ENCODE assay signal across 2 cellular contexts in genomic region chr5:79464278-79464677, GRCh38.
TF ChIP-seq lines count a peak whose summit lies in the region.

No MANE protein-coding gene starts in this region.

TF ChIP-seq in IMR-90, 13 proteins besides CTCF, POLR2A, EP300 and RAD21:
- TF ChIP-seq ELK1 (IDR thresholded peaks at IDR 0.05; ENCODE audit: borderline replicate concordance, low read depth, low read length) (no peak), CEBPB (IDR thresholded peaks at IDR 0.05; ENCODE audit: low read depth, low read length) (no peak), MAFK (IDR thresholded peaks at IDR 0.05; ENCODE audit: low read depth, low read length) (no peak), MAZ (IDR thresholded peaks at IDR 0.05; ENCODE audit: borderline replicate concordance, low read depth, low read length) (no peak), BHLHE40 (IDR thresholded peaks at IDR 0.05; ENCODE audit: low read depth, low read length) (no peak), RFX5 (IDR thresholded peaks at IDR 0.05; ENCODE audit: low read depth, low read length) (no peak), CHD1 (IDR thresholded peaks at IDR 0.05; ENCODE audit: low read depth, low read length) (no peak), USF2 (IDR thresholded peaks at IDR 0.05; ENCODE audit: low read depth, low read length) (no peak), SMC3 (IDR thresholded peaks at IDR 0.05; ENCODE audit: low read depth, low read length) (no peak), MXI1 (IDR thresholded peaks at IDR 0.05; ENCODE audit: borderline replicate concordance, low read depth, low read length) (no peak), NFE2L2 (IDR thresholded peaks at IDR 0.05; ENCODE audit: low read depth, low read length) (no peak), RCOR1 (IDR thresholded peaks at IDR 0.05; ENCODE audit: insufficient replicate concordance, low read length) (no peak), FOS (IDR thresholded peaks at IDR 0.05; ENCODE audit: low read depth, low read length) (no peak)
TF ChIP-seq in IMR-90: peak in this region for 0.

TF ChIP-seq in H1, 55 proteins besides CTCF, POLR2A, EP300 and RAD21:
- TF ChIP-seq CBX8 (IDR thresholded peaks at IDR 0.05; ENCODE audit: borderline replicate concordance, low read depth, low read length) (no peak), TCF12 (IDR thresholded peaks at IDR 0.05; ENCODE audit: low read depth, low read length) (no peak), TEAD4 (IDR thresholded peaks at IDR 0.05; ENCODE audit: low read depth, low read length) (no peak), YY1 (IDR thresholded peaks at IDR 0.05; ENCODE audit: low read depth, low read length) (no peak), NRF1 (IDR thresholded peaks at IDR 0.05; ENCODE audit: low read depth, low read length) (no peak), SP1 (IDR thresholded peaks at IDR 0.05; ENCODE audit: low read depth, low read length) (no peak), GTF2F1 (IDR thresholded peaks at IDR 0.05; ENCODE audit: borderline replicate concordance, low read depth, low read length) (no peak), CEBPB (IDR thresholded peaks at IDR 0.05; ENCODE audit: low read depth, low read length) (no peak), GABPA (IDR thresholded peaks at IDR 0.05; ENCODE audit: borderline replicate concordance, insufficient read depth, low read length) (no peak), ASH2L (IDR thresholded peaks at IDR 0.05; ENCODE audit: low read length) (no peak), JUND (IDR thresholded peaks at IDR 0.05; ENCODE audit: low read length) (no peak), BRCA1 (IDR thresholded peaks at IDR 0.05; ENCODE audit: low read depth, low read length) (no peak), SRF (IDR thresholded peaks at IDR 0.05; ENCODE audit: low read depth, low read length) (no peak), FOSL1 (IDR thresholded peaks at IDR 0.05; ENCODE audit: insufficient read depth, low read depth, low read length) (no peak), ATF3 (IDR thresholded peaks at IDR 0.05; ENCODE audit: insufficient read depth, low read depth, low read length) (no peak), SIRT6 (IDR thresholded peaks at IDR 0.05; ENCODE audit: low read length) (no peak), CBX5 (IDR thresholded peaks at IDR 0.05; ENCODE audit: low read depth, low read length) (no peak), BACH1 (IDR thresholded peaks at IDR 0.05; ENCODE audit: low read length) (no peak), TAF1 (IDR thresholded peaks at IDR 0.05; ENCODE audit: low read depth, low read length) (no peak), CREB1 (IDR thresholded peaks at IDR 0.05) (no peak)
TF ChIP-seq in H1: peak in this region for 0.
